Comparison of ENCODE assay signal across 1 cellular context in genomic region chr1:214605484-214605883, GRCh38. TPM values are rescaled to one million over a fixed set of nuclear protein-coding genes. Genes with fewer than 3 reads are reported as not detected.
"Had no signal": no experiment of that assay in that cellular context is flagged by ENCODE, and none has a peak within 500 bp of the region (broad histone marks: within the 10 kb centered on the region; RNA-seq: fewer than 3 reads in every experiment).

No MANE protein-coding gene starts in this region.

RNA-seq across cellular contexts. Expression of gene PTPN14, which starts 54.1 kb away (rescaled TPM):
- total RNA-seq: activated B cell treated with CpG ODN at 0.5 μM for 24 hours had no signal
